In genomic region chr4:3612275-3612674, GRCh38 we compare ENCODE assay signal across 25 cellular contexts.
A peak's percentile ranks its signal among the peaks of the same experiment; 100 is the strongest.
DNase-seq lines count a peak whose midpoint lies in the region; ATAC-seq, FAIRE-seq and TF ChIP-seq lines count a peak whose summit lies in the region.
"Had no signal": no experiment of that assay in that cellular context is flagged by ENCODE, and none has a peak within 500 bp of the region (broad histone marks: within the 10 kb centered on the region; RNA-seq: fewer than 3 reads in every experiment).

No MANE protein-coding gene starts in this region.

- H4K8ac ChIP-seq in neuronal stem cell (ENCODE audit: low read depth, low read length), result no peak overlapping the region

- H2BK15ac ChIP-seq in neuronal stem cell (ENCODE audit: low read length), result peak overlapping the region; percentile 1

- no peak overlapping the region for H4K91ac ChIP-seq in neuronal stem cell (ENCODE audit: low read depth, low read length, poor library complexity)

- peak overlapping the region; percentile 32 for H2BK5ac ChIP-seq in neuronal stem cell (ENCODE audit: low read length)

- TF ChIP-seq POLR2A in sigmoid colon (IDR thresholded peaks at IDR 0.05), result no peak
- TF ChIP-seq POLR2A in body of pancreas (IDR thresholded peaks at IDR 0.05), result no peak

- no peak overlapping the region for H2BK120ac ChIP-seq in neuronal stem cell (ENCODE audit: low read depth, low read length)

- H2AFZ ChIP-seq in neuronal stem cell (ENCODE audit: low read length), result no peak overlapping the region

- H3K23ac ChIP-seq in neuronal stem cell (ENCODE audit: low read depth, low read length, poor library complexity), result no peak overlapping the region

- H3K4me1 ChIP-seq in kidney (ENCODE audit: control insufficient read depth in 1 of 2, insufficient read depth in 1 of 2, low read depth in 1 of 2, low read length in 2 of 2) (peaks cover 0 to 12% of the 10 kb centered on the region in 2 donors), neuronal stem cell (ENCODE audit: control insufficient read depth in 2 of 2, insufficient read depth in 1 of 2, low read depth in 1 of 2, low read length in 2 of 2) (peaks cover 0 to 16% of the 10 kb centered on the region in 2 donors), sigmoid colon (peaks cover 0 to 7% (median 3%) of the 10 kb centered on the region in 4 donors), SJCRH30 (peaks cover 3% of the 10 kb centered on the region), body of pancreas (peaks cover 15% of the 10 kb centered on the region)
- H3K4me1 ChIP-seq: A549, HAP-1 had no signal

- no peak overlapping the region for H2BK12ac ChIP-seq in neuronal stem cell (ENCODE audit: low read length)

- no CpG with 5 or more reads among the region's 4 CpGs for WGBS in neuronal stem cell (ENCODE audit: extremely low coverage in 2 of 2, insufficient read length in 2 of 2, insufficient replicate concordance in 1 of 2), 2 donors
- 82 to 86% methylated on average over 4 of the region's 4 CpGs for WGBS in sigmoid colon, 2 donors
- WGBS in body of pancreas, 2 donors, result 50 to 68% methylated on average over 1 to 4 of the region's 4 CpGs

- no peak overlapping the region for H3K4me3 ChIP-seq in kidney (ENCODE audit: low read length in 2 of 2)
- no peak overlapping the region for H3K4me3 ChIP-seq in neuronal stem cell (ENCODE audit: low read length in 2 of 2)
- no peak overlapping the region for H3K4me3 ChIP-seq in sigmoid colon
- H3K4me3 ChIP-seq in SJCRH30, result no peak overlapping the region
- no peak overlapping the region for H3K4me3 ChIP-seq in body of pancreas
- H3K4me3 ChIP-seq: A549; BLaER1 treated with 17β-estradiol and CSF1 and Interleukin-3, amounts not matched to agents 10 nM and 100 nM; HAP-1 had no signal

- TF ChIP-seq EP300 in sigmoid colon (IDR thresholded peaks at IDR 0.05), result no peak

- no peak overlapping the region for H3K9ac ChIP-seq in kidney (ENCODE audit: low read length in 2 of 2)
- no peak overlapping the region for H3K9ac ChIP-seq in neuronal stem cell (ENCODE audit: low read depth, low read length, poor library complexity)
- H3K9ac ChIP-seq: BLaER1 treated with 17β-estradiol and CSF1 and Interleukin-3, amounts not matched to agents 10 nM and 100 nM had no signal

- H3K18ac ChIP-seq in neuronal stem cell (ENCODE audit: low read length), result peak overlapping the region; percentile 19

- H3K79me1 ChIP-seq in neuronal stem cell (ENCODE audit: low read depth, low read length), result peaks cover 2% of the 10 kb centered on the region

- H3K14ac ChIP-seq in neuronal stem cell (ENCODE audit: low read length), result no peak overlapping the region

- DNase-seq in activated effector memory CD4-positive, alpha-beta T cell treated with anti-CD3 and anti-CD28 coated beads, Interleukin-2, amount 50 U/mL, for 16 hours, result peak; percentile 33
- DNase-seq in activated effector memory CD4-positive, alpha-beta T cell treated with Interleukin-2 at 50 U/mL for 16 hours, result no peak
- DNase-seq in kidney, result peak; percentile 42
- no peak for DNase-seq in neuronal stem cell (ENCODE audit: low spot score)
- peak; percentile 29 for DNase-seq in sigmoid colon
- DNase-seq in SJCRH30, result no peak
- DNase-seq in DMS53 (lab: John Stamatoyannopoulos, UW), result no peak
- no peak for DNase-seq in body of pancreas
- DNase-seq: 8988T; ACHN; AML-193; BE2C; CD4-positive, alpha-beta T cell; CD8-positive, alpha-beta memory T cell; DMS 273 treated with DMSO at 0.1 percent for 48 hours; DMS79 treated with DMSO at 0.1 percent for 48 hours; GF-D8; GOT3; HFFc6 had no signal

- FAIRE-seq in kidney (lab: Jason Lieb, UNC), result no peak
- FAIRE-seq: A549, D721Med, GM18507, H54 had no signal

- no peak overlapping the region for H3K27ac ChIP-seq in kidney (ENCODE audit: low read depth in 2 of 2, low read length in 2 of 2)
- H3K27ac ChIP-seq in neuronal stem cell (replicated peaks; ENCODE audit: low read length), result no peak overlapping the region
- no peak overlapping the region for H3K27ac ChIP-seq in sigmoid colon
- H3K27ac ChIP-seq in SJCRH30, result no peak overlapping the region
- no peak overlapping the region for H3K27ac ChIP-seq in body of pancreas
- H3K27ac ChIP-seq: A549; BLaER1 treated with 17β-estradiol and CSF1 and Interleukin-3, amounts not matched to agents 10 nM and 100 nM had no signal

- H3K27me3 ChIP-seq in neuronal stem cell (ENCODE audit: control insufficient read depth in 3 of 3, insufficient read depth in 3 of 3, low read depth in 1 of 3, low read length in 3 of 3) (no peaks in the 10 kb centered on the region), sigmoid colon (peaks cover 0 to 4% (median 0%) of the 10 kb centered on the region in 3 donors), SJCRH30 (no peaks in the 10 kb centered on the region), body of pancreas (no peaks in the 10 kb centered on the region)
- H3K27me3 ChIP-seq: BE2C; BLaER1 treated with 17β-estradiol and CSF1 and Interleukin-3, amounts not matched to agents 10 nM and 100 nM had no signal

- TF ChIP-seq CTCF in kidney (IDR thresholded peaks at IDR 0.05; ENCODE audit: borderline replicate concordance, extremely low read depth, insufficient read depth), result no peak
- TF ChIP-seq CTCF in sigmoid colon (IDR thresholded peaks at IDR 0.05), result no peak
- no peak for TF ChIP-seq CTCF in body of pancreas (IDR thresholded peaks at IDR 0.05)

- ATAC-seq in body of pancreas, result no peak
- ATAC-seq: A549 had no signal

- peak overlapping the region; percentile 68 for H2AK5ac ChIP-seq in neuronal stem cell (ENCODE audit: low read depth, low read length)

- no peaks in the 10 kb centered on the region for H3K9me3 ChIP-seq in kidney (ENCODE audit: control insufficient read depth in 1 of 2, low read length in 2 of 2)
- no peaks in the 10 kb centered on the region for H3K9me3 ChIP-seq in neuronal stem cell (replicated peaks in 1 of 2; ENCODE audit: control insufficient read depth in 2 of 2, insufficient read depth in 1 of 2, low read depth in 1 of 2, low read length in 2 of 2)
- no peaks in the 10 kb centered on the region for H3K9me3 ChIP-seq in sigmoid colon
- no peaks in the 10 kb centered on the region; the same call in 1 of the 2 replicates for H3K9me3 ChIP-seq in SJCRH30 (replicated peaks)
- no peaks in the 10 kb centered on the region for H3K9me3 ChIP-seq in body of pancreas
- H3K9me3 ChIP-seq: A549, BE2C, HAP-1 had no signal

- no peaks in the 10 kb centered on the region for H3K36me3 ChIP-seq in kidney (ENCODE audit: control insufficient read depth in 1 of 2, insufficient read depth in 2 of 2, low read length in 2 of 2)
- no peaks in the 10 kb centered on the region for H3K36me3 ChIP-seq in neuronal stem cell (replicated peaks in 1 of 2; ENCODE audit: control insufficient read depth in 2 of 2, insufficient read depth in 2 of 2, low read length in 2 of 2)
- H3K36me3 ChIP-seq in sigmoid colon, result no peaks in the 10 kb centered on the region
- no peaks in the 10 kb centered on the region for H3K36me3 ChIP-seq in SJCRH30
- H3K36me3 ChIP-seq in body of pancreas (replicated peaks in 1 of 2; ENCODE audit: insufficient read depth in 1 of 2, low read depth in 2 of 2), result no peaks in the 10 kb centered on the region
- H3K36me3 ChIP-seq: BE2C; BLaER1 treated with 17β-estradiol and CSF1 and Interleukin-3, amounts not matched to agents 10 nM and 100 nM; HAP-1 had no signal

- H3K4me2 ChIP-seq in neuronal stem cell (ENCODE audit: insufficient read depth, low read length, poor library complexity, severe bottlenecking), result no peak overlapping the region
- H3K4me2 ChIP-seq: A549; BLaER1 treated with 17β-estradiol and CSF1 and Interleukin-3, amounts not matched to agents 10 nM and 100 nM had no signal

- H3K4ac ChIP-seq in neuronal stem cell (ENCODE audit: low read length), result no peak overlapping the region

- intact Hi-C loops in kidney (cut with DNase I) (no loop called here), sigmoid colon (cut with DNase I) (no loop called here), body of pancreas (cut with DNase I) (no loop called here)

Comparison
In these comparisons a context has a peak if more than half of its experiments do, and no peak if none do; other contexts are left out.
1. DNase-seq: peak in activated effector memory CD4-positive, alpha-beta T cell treated with anti-CD3 and anti-CD28 coated beads, Interleukin-2, amount 50 U/mL, for 16 hours (single experiment), kidney (single experiment) and sigmoid colon (single experiment); none in activated effector memory CD4-positive, alpha-beta T cell treated with Interleukin-2 at 50 U/mL for 16 hours (single experiment), neuronal stem cell (single experiment), SJCRH30 (0 of 2), DMS53 (single experiment) and body of pancreas (0 of 4).